ENCODE assay signal across 8 cellular contexts in the genomic region with DNA sequence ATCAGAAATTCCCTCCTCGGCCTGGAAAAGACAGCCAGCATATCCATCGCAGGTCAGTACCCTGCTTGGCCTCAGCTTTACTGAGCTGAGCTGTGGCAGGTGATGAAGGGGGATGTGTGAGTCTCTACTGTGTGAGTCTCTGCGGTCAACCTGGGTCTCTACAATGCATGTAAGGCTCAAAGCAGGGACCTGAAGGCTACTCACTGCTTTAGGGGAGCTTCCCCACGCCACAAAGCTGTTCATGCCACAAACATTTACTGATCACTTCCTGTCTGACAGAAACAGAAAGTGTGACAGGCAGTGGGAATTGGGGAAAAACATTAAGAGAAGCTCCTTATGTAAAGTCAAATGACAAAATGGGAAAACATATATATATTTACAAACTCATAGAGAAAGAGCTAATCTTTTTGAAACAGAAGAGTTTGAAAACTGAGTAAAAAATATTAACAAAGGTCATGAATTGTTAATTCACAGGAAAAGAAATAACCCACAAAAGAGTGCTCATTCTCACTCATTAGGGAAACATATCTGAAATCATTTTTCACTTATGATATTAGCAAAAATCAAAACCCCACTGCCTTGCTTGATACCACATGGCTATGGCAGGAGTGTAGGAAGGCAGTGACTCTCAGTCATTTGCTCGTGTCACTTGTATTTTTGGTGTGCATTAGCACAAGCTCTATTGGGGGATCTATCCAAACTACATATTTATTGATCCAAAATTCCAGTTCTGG. TPM values are rescaled to one million over a fixed set of nuclear protein-coding genes. Genes with fewer than 3 reads are reported as not detected.
DNase-seq lines count a peak whose midpoint lies in the region; ATAC-seq, FAIRE-seq and TF ChIP-seq lines count a peak whose summit lies in the region.

No MANE protein-coding gene starts in this region.

- H3K27me3 ChIP-seq in GM23338 (ENCODE audit: insufficient read depth): no peaks in the 10 kb centered on the region

- H3K9me2 ChIP-seq in GM23338 (ENCODE audit: insufficient read depth): no peaks in the 10 kb centered on the region

- H3K27ac ChIP-seq in GM23338 (ENCODE audit: low read depth): no peak overlapping the region

- DNase-seq in GM18507 (ENCODE audit: extremely low spot score, insufficient read length, low read depth): peak; percentile 39
- peak in 9 of 34 experiments; percentile 2 to 24 (median 7) for DNase-seq in T-cell
- DNase-seq in kidney tubule cell (ENCODE audit: low spot score): peak; percentile 20
- no peak for DNase-seq in T-helper 9 cell
- DNase-seq in GF-D8 (lab: John Stamatoyannopoulos, UW): no peak
- DNase-seq in GM23338 (ENCODE audit: low spot score): no peak
- no peak for DNase-seq in H4 (ENCODE audit: low spot score)

- H3K27me3 Mint-ChIP-seq in T-cell (no peaks in the 10 kb centered on the region), GM23338 (ENCODE audit: insufficient read depth, low read depth, poor library complexity) (peaks cover 2% of the 10 kb centered on the region)

- ATAC-seq in GM21723 (IDR thresholded peaks at IDR 0.05; ENCODE audit: unreplicated experiment) (peak; percentile 87), T-cell (replicated peaks in 1 of 4) (peak; percentile 65 to 71 (median 67)), GM23338 (no peak)

- no peak for TF ChIP-seq CTCF in GM23338 (conservative IDR thresholded peaks at IDR 0.05; ENCODE audit: low read depth in 2 of 2)

- H2AFZ ChIP-seq in GM23338: no peak overlapping the region

- peak; percentile 92 for FAIRE-seq in GM18507 (lab: Jason Lieb, UNC)

- CTCF ChIA-PET in T-cell (lab: Charles Lee): interaction anchor here in 1 of 2 donors (0.8 to 1.1 kb wide), 3 partner anchors 8 to 78 kb away, joined by 3 to 4 read pairs (median 3); no protein-coding TSS in a partner anchor

- H4K20me1 ChIP-seq in GM23338 (replicated peaks; ENCODE audit: insufficient read depth): no peaks in the 10 kb centered on the region

- POLR2A ChIA-PET in T-cell (lab: Charles Lee): interaction anchor here (0.5 to 1.6 kb wide), 5 partner anchors 8 to 343 kb away, joined by 3 to 10 read pairs (median 5); no protein-coding TSS in a partner anchor

- H3K9me3 Mint-ChIP-seq in T-cell (no peaks in the 10 kb centered on the region), GM23338 (no peaks in the 10 kb centered on the region)

- H3K36me3 Mint-ChIP-seq in T-cell (peaks cover 73% of the 10 kb centered on the region), GM23338 (ENCODE audit: low read depth) (no peaks in the 10 kb centered on the region)

- H3K4me2 ChIP-seq in GM23338: no peak overlapping the region

- no peaks in the 10 kb centered on the region for H3K79me2 ChIP-seq in GM23338 (replicated peaks; ENCODE audit: insufficient read depth)

- H3K4me3 Mint-ChIP-seq in T-cell (peak overlapping the region; percentile 47 to 75 (median 49)), GM23338 (no peak overlapping the region)

- H3K36me3 ChIP-seq in GM23338 (ENCODE audit: insufficient read depth): no peaks in the 10 kb centered on the region

- H3K4me1 ChIP-seq in GM23338 (ENCODE audit: insufficient read depth): no peaks in the 10 kb centered on the region

- H3K27ac Mint-ChIP-seq in T-cell: peak overlapping the region; percentile 83 to 85
- H3K27ac Mint-ChIP-seq in GM23338: no peak overlapping the region

- no peaks in the 10 kb centered on the region for H3F3A ChIP-seq in GM23338 (replicated peaks; ENCODE audit: low read depth)

- H3K4me1 Mint-ChIP-seq in T-cell: peaks cover 59 to 78% (median 61%) of the 10 kb centered on the region in 3 donors
- no peaks in the 10 kb centered on the region for H3K4me1 Mint-ChIP-seq in GM23338

- H3K4me3 ChIP-seq in GM23338: no peak overlapping the region

TF ChIP-seq in GM23338, 12 proteins besides CTCF, POLR2A, EP300 and RAD21:
- TF ChIP-seq POLR2AphosphoS5 (IDR thresholded peaks at IDR 0.05; ENCODE audit: low read depth) (no peak), NANOG (IDR thresholded peaks at IDR 0.05; ENCODE audit: borderline replicate concordance) (no peak), EZH2 (IDR thresholded peaks at IDR 0.05; ENCODE audit: low read depth, unreplicated experiment) (no peak), EZH2phosphoT487 (IDR thresholded peaks at IDR 0.05; ENCODE audit: unreplicated experiment) (no peak), JUNB (IDR thresholded peaks at IDR 0.05; ENCODE audit: unreplicated experiment) (no peak), ZNF114 (CRISPR knock-in tag; IDR thresholded peaks at IDR 0.05) (no peak), STAT1 (IDR thresholded peaks at IDR 0.05; ENCODE audit: unreplicated experiment) (no peak), ZNF331 (CRISPR knock-in tag; IDR thresholded peaks at IDR 0.05; ENCODE audit: low read depth) (no peak)
- TF ChIP-seq, protein P1, sequence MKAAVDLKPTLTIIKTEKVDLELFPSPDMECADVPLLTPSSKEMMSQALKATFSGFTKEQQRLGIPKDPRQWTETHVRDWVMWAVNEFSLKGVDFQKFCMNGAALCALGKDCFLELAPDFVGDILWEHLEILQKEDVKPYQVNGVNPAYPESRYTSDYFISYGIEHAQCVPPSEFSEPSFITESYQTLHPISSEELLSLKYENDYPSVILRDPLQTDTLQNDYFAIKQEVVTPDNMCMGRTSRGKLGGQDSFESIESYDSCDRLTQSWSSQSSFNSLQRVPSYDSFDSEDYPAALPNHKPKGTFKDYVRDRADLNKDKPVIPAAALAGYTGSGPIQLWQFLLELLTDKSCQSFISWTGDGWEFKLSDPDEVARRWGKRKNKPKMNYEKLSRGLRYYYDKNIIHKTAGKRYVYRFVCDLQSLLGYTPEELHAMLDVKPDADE (IDR thresholded peaks at IDR 0.05): no peak
- TF ChIP-seq, protein P2, sequence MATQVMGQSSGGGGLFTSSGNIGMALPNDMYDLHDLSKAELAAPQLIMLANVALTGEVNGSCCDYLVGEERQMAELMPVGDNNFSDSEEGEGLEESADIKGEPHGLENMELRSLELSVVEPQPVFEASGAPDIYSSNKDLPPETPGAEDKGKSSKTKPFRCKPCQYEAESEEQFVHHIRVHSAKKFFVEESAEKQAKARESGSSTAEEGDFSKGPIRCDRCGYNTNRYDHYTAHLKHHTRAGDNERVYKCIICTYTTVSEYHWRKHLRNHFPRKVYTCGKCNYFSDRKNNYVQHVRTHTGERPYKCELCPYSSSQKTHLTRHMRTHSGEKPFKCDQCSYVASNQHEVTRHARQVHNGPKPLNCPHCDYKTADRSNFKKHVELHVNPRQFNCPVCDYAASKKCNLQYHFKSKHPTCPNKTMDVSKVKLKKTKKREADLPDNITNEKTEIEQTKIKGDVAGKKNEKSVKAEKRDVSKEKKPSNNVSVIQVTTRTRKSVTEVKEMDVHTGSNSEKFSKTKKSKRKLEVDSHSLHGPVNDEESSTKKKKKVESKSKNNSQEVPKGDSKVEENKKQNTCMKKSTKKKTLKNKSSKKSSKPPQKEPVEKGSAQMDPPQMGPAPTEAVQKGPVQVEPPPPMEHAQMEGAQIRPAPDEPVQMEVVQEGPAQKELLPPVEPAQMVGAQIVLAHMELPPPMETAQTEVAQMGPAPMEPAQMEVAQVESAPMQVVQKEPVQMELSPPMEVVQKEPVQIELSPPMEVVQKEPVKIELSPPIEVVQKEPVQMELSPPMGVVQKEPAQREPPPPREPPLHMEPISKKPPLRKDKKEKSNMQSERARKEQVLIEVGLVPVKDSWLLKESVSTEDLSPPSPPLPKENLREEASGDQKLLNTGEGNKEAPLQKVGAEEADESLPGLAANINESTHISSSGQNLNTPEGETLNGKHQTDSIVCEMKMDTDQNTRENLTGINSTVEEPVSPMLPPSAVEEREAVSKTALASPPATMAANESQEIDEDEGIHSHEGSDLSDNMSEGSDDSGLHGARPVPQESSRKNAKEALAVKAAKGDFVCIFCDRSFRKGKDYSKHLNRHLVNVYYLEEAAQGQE (IDR thresholded peaks at IDR 0.05; ENCODE audit: unreplicated experiment): no peak

RNA-seq across cellular contexts. Expression of a gene that starts 5.8 kb away (rescaled TPM):
- total RNA-seq in T-cell: 100 to 1,000 TPM; 115 to 172 (median 142) TPM
- total RNA-seq in GM23338 (2014; rRNA removed; shearing (Covaris generic)): 1.5 and 5.6 TPM in 2 replicates
- 1.2 and 1.3 TPM in 2 replicates for polyA plus RNA-seq in GM23338 (2016; fragmentation: Nextera tagmentation; extraction: Ambion mirVana)
- total RNA-seq in H4 (2014; rRNA removed; shearing (Covaris generic)): 15.3 and 20.6 TPM in 2 replicates

RNA-seq across cellular contexts. Expression of a gene that starts 11.7 kb away (rescaled TPM):
- 10 to 100 TPM; 36.1 to 53.4 (median 47.9) TPM for total RNA-seq in T-cell
- total RNA-seq in GM23338 (2014; rRNA removed; shearing (Covaris generic)): 6.5 and 7.0 TPM in 2 replicates
- polyA plus RNA-seq in GM23338 (2016; fragmentation: Nextera tagmentation; extraction: Ambion mirVana): 6.3 and 7.0 TPM in 2 replicates
- total RNA-seq in H4 (2014; rRNA removed; shearing (Covaris generic)): 7.4 and 10.4 TPM in 2 replicates

RNA-seq across cellular contexts. Expression of a gene that starts 44.0 kb away (rescaled TPM):
- 100 to 1,000 TPM; 205 to 270 (median 210) TPM for total RNA-seq in T-cell
- 4.0 and 4.3 TPM in 2 replicates for total RNA-seq in GM23338 (2014; rRNA removed; shearing (Covaris generic))
- polyA plus RNA-seq in GM23338 (2016; fragmentation: Nextera tagmentation; extraction: Ambion mirVana): 1.7 and 2.4 TPM in 2 replicates
- total RNA-seq in H4 (2014; rRNA removed; shearing (Covaris generic)): 26.6 and 29.0 TPM in 2 replicates

RNA-seq across cellular contexts. Expression of a gene that starts 54.0 kb away (rescaled TPM):
- total RNA-seq in T-cell: not detected
- 0.38 and 0.50 TPM in 2 replicates for total RNA-seq in GM23338 (2014; rRNA removed; shearing (Covaris generic))
- 0.09 and 0.13 TPM in 2 replicates for polyA plus RNA-seq in GM23338 (2016; fragmentation: Nextera tagmentation; extraction: Ambion mirVana)
- not detected in 2 replicates for total RNA-seq in H4 (2014; rRNA removed; shearing (Covaris generic))

Comparison
In these comparisons a context has a peak if more than half of its experiments do, and no peak if none do; other contexts are left out.
1. DNase-seq: peak in GM18507 (single experiment) and kidney tubule cell (single experiment); none in T-helper 9 cell (single experiment), GF-D8 (single experiment), GM23338 (single experiment) and H4 (single experiment).